19 cellular contexts compared by ENCODE assay signal in the genomic region with DNA sequence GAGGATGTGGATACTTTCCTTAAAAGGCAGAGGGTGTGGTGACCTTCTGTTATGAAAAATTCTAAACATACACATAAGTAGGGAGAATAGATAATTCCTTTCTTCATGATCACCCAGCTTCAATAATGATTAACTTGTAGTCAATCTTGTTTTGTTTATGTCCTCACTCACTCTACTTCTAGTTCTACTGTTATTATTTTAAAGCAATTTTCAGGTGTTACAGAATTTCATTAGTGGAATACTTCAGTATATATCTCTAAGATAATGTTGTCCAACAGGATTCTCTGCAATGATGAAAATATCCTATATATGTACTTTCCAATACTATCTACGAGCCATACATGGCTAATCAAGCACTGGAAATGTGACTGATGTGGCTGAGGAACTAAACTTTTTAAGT.
"Had no signal": no experiment of that assay in that cellular context is flagged by ENCODE, and none has a peak within 500 bp of the region (broad histone marks: within the 10 kb centered on the region; RNA-seq: fewer than 3 reads in every experiment).

No MANE protein-coding gene starts in this region.

- H3K36me3 Mint-ChIP-seq: naive thymus-derived CD4-positive, alpha-beta T cell; type B pancreatic cell had no signal

- H3K4me2 ChIP-seq: hepatocyte had no signal

- H3K4me3 Mint-ChIP-seq: dendritic cell treated with granulocyte-macrophage colony-stimulating factor and Interleukin-4, amounts not matched to agents 40 ng/mL and 50 ng/mL, for 4 days; naive thymus-derived CD4-positive, alpha-beta T cell; nephron progenitor cell; type B pancreatic cell had no signal

- H3K4me1 ChIP-seq: parathyroid adenoma, prostate gland, sigmoid colon, stomach had no signal

- H3K27me3 Mint-ChIP-seq: type B pancreatic cell had no signal

- H3K4me3 ChIP-seq: hepatocyte, prostate gland, sigmoid colon, skin epidermis, stomach, thoracic aorta had no signal

- DNase-seq: cerebellar nuclear complex; glutamatergic neuron; kidney; mammary epithelial cell; naive thymus-derived CD4-positive, alpha-beta T cell; nephron progenitor cell; retina; sigmoid colon; stimulated activated CD4-positive, alpha-beta T cell treated with anti-CD3 and anti-CD28 coated beads, Interleukin-2, amount 100 ng/mL, for 24 hours; stimulated activated CD4-positive, alpha-beta T cell treated with anti-CD3 and anti-CD28 coated beads, Interleukin-4, amount 100 ng/mL, for 4 hours; stimulated activated naive CD4-positive, alpha-beta T cell; stomach had no signal

- H3K36me3 ChIP-seq: prostate gland, sigmoid colon, stomach, thoracic aorta had no signal

- H3K9ac ChIP-seq: parathyroid adenoma had no signal

- H3K27ac Mint-ChIP-seq: dendritic cell treated with granulocyte-macrophage colony-stimulating factor and Interleukin-4, amounts not matched to agents 40 ng/mL and 50 ng/mL, for 4 days; naive thymus-derived CD4-positive, alpha-beta T cell; nephron progenitor cell; type B pancreatic cell had no signal

- H3K9me3 Mint-ChIP-seq: dendritic cell treated with granulocyte-macrophage colony-stimulating factor and Interleukin-4, amounts not matched to agents 40 ng/mL and 50 ng/mL, for 4 days had no signal

- H3K79me2 ChIP-seq: hepatocyte, parathyroid adenoma had no signal

- H3K27me3 ChIP-seq: hepatocyte, sigmoid colon, stomach had no signal

- H3K9me3 ChIP-seq: prostate gland, sigmoid colon, stomach, thoracic aorta had no signal

- H3K27ac ChIP-seq: hepatocyte, parathyroid adenoma, prostate gland, sigmoid colon, skin epidermis, stomach, thoracic aorta had no signal

- H2AFZ ChIP-seq: hepatocyte, parathyroid adenoma had no signal

- ATAC-seq: naive thymus-derived CD4-positive, alpha-beta T cell had no signal
